In genomic region chr10:78852856-78853255, GRCh38 we compare ENCODE assay signal across 9 cellular contexts.
DNase-seq lines count a peak whose midpoint lies in the region; ATAC-seq and TF ChIP-seq lines count a peak whose summit lies in the region.
"Had no signal": no experiment of that assay in that cellular context is flagged by ENCODE, and none has a peak within 500 bp of the region (broad histone marks: within the 10 kb centered on the region; RNA-seq: fewer than 3 reads in every experiment).

No MANE protein-coding gene starts in this region.

- ATAC-seq in heart right ventricle (no peak), left ventricle myocardium superior (no peak)

- no peak overlapping the region for H3K4me3 ChIP-seq in heart right ventricle
- no peak overlapping the region for H3K4me3 ChIP-seq in testis

- H3K4me1 ChIP-seq in heart right ventricle (peaks cover 2 to 18% (median 7%) of the 10 kb centered on the region in 9 donors), testis (peaks cover 3% of the 10 kb centered on the region)

- H3K27ac ChIP-seq in heart right ventricle (no peak overlapping the region), testis (no peak overlapping the region), RWPE1 (no peak overlapping the region)

- no peaks in the 10 kb centered on the region for H3K9me3 ChIP-seq in heart right ventricle
- no peaks in the 10 kb centered on the region for H3K9me3 ChIP-seq in testis

- intact Hi-C loops in heart right ventricle (cut with DNase I) (loop anchor here in 6 of 10 donors (5.0 to 10.0 kb wide), 4 partner anchors 62 to 344 kb away; partner anchors contain the start of gene ZMIZ1 (in 1 of the 6)), left ventricle myocardium superior (cut with micrococcal nuclease) (no loop called here), testis (cut with DNase I; ENCODE audit: low total_unique reads) (no loop called here)

- WGBS in heart right ventricle, 2 donors: 71 to 81% methylated on average over 3 of the region's 3 CpGs
- WGBS in testis, 2 donors: 67 to 68% methylated on average over 3 of the region's 3 CpGs

- TF ChIP-seq CTCF in heart right ventricle (IDR thresholded peaks at IDR 0.05) (peak in 7 of 9 donors; percentile 25 to 49 (median 41)), testis (IDR thresholded peaks at IDR 0.05) (peak in 1 of 3 experiments; percentile 19), RWPE1 (conservative IDR thresholded peaks at IDR 0.05; ENCODE audit: low read depth) (no peak)

- H3K27me3 ChIP-seq in heart right ventricle (no peaks in the 10 kb centered on the region), testis (no peaks in the 10 kb centered on the region)

- CTCF ChIA-PET in RWPE1 (lab: Yijun Ruan, JAX): interaction anchor here (0.7 kb wide), 1 partner anchor 217 kb away, joined by 4 read pairs; no protein-coding TSS in a partner anchor

- no peak for DNase-seq in heart right ventricle
- no peak for DNase-seq in left ventricle myocardium superior
- peak; percentile 27 for DNase-seq in UCSD-AML1 (lab: John Stamatoyannopoulos, UW; ENCODE audit: unreplicated experiment)
- DNase-seq in glomerular endothelial cell (ENCODE audit: extremely low read depth, low read depth, low spot score): peak; percentile 3
- peak; percentile 57 for DNase-seq in testis
- DNase-seq in RWPE1 (ENCODE audit: low spot score): no peak
- DNase-seq in NCI-H524 treated with DMSO at 0.1 percent for 48 hours (lab: John Stamatoyannopoulos, UW): no peak
- DNase-seq in NCI-H2107 treated with DMSO at 0.1 percent for 48 hours (lab: John Stamatoyannopoulos, UW; ENCODE audit: unreplicated experiment): no peak
- DNase-seq: DMS79 had no signal

- H3K36me3 ChIP-seq in heart right ventricle (no peaks in the 10 kb centered on the region), testis (ENCODE audit: low read depth, missing control alignments) (no peaks in the 10 kb centered on the region)

- no peak for TF ChIP-seq POLR2A in testis (IDR thresholded peaks at IDR 0.05)

- POLR2A ChIA-PET in RWPE1 (lab: Yijun Ruan, JAX; ENCODE audit: low non-redundant PET): no interaction called here

Comparison
In these comparisons a context has a peak if more than half of its experiments do, and no peak if none do; other contexts are left out.
1. intact Hi-C loops: an anchor here in heart right ventricle (5.0 to 10.0 kb wide); none called in left ventricle myocardium superior and testis.
2. DNase-seq: peak in UCSD-AML1 (single experiment), glomerular endothelial cell (single experiment) and testis (single experiment); none in heart right ventricle (0 of 2), left ventricle myocardium superior (single experiment), RWPE1 (single experiment), NCI-H524 treated with DMSO at 0.1 percent for 48 hours (single experiment) and NCI-H2107 treated with DMSO at 0.1 percent for 48 hours (single experiment).